Comparison of ENCODE assay signal across 1 cellular context in genomic region chr18:64276736-64277135, GRCh38.
TF ChIP-seq lines count a peak whose summit lies in the region.

No MANE protein-coding gene starts in this region.

TF ChIP-seq in GM23338, 12 proteins besides CTCF, POLR2A, EP300 and RAD21 (continued from another document):
- TF ChIP-seq, protein P1, sequence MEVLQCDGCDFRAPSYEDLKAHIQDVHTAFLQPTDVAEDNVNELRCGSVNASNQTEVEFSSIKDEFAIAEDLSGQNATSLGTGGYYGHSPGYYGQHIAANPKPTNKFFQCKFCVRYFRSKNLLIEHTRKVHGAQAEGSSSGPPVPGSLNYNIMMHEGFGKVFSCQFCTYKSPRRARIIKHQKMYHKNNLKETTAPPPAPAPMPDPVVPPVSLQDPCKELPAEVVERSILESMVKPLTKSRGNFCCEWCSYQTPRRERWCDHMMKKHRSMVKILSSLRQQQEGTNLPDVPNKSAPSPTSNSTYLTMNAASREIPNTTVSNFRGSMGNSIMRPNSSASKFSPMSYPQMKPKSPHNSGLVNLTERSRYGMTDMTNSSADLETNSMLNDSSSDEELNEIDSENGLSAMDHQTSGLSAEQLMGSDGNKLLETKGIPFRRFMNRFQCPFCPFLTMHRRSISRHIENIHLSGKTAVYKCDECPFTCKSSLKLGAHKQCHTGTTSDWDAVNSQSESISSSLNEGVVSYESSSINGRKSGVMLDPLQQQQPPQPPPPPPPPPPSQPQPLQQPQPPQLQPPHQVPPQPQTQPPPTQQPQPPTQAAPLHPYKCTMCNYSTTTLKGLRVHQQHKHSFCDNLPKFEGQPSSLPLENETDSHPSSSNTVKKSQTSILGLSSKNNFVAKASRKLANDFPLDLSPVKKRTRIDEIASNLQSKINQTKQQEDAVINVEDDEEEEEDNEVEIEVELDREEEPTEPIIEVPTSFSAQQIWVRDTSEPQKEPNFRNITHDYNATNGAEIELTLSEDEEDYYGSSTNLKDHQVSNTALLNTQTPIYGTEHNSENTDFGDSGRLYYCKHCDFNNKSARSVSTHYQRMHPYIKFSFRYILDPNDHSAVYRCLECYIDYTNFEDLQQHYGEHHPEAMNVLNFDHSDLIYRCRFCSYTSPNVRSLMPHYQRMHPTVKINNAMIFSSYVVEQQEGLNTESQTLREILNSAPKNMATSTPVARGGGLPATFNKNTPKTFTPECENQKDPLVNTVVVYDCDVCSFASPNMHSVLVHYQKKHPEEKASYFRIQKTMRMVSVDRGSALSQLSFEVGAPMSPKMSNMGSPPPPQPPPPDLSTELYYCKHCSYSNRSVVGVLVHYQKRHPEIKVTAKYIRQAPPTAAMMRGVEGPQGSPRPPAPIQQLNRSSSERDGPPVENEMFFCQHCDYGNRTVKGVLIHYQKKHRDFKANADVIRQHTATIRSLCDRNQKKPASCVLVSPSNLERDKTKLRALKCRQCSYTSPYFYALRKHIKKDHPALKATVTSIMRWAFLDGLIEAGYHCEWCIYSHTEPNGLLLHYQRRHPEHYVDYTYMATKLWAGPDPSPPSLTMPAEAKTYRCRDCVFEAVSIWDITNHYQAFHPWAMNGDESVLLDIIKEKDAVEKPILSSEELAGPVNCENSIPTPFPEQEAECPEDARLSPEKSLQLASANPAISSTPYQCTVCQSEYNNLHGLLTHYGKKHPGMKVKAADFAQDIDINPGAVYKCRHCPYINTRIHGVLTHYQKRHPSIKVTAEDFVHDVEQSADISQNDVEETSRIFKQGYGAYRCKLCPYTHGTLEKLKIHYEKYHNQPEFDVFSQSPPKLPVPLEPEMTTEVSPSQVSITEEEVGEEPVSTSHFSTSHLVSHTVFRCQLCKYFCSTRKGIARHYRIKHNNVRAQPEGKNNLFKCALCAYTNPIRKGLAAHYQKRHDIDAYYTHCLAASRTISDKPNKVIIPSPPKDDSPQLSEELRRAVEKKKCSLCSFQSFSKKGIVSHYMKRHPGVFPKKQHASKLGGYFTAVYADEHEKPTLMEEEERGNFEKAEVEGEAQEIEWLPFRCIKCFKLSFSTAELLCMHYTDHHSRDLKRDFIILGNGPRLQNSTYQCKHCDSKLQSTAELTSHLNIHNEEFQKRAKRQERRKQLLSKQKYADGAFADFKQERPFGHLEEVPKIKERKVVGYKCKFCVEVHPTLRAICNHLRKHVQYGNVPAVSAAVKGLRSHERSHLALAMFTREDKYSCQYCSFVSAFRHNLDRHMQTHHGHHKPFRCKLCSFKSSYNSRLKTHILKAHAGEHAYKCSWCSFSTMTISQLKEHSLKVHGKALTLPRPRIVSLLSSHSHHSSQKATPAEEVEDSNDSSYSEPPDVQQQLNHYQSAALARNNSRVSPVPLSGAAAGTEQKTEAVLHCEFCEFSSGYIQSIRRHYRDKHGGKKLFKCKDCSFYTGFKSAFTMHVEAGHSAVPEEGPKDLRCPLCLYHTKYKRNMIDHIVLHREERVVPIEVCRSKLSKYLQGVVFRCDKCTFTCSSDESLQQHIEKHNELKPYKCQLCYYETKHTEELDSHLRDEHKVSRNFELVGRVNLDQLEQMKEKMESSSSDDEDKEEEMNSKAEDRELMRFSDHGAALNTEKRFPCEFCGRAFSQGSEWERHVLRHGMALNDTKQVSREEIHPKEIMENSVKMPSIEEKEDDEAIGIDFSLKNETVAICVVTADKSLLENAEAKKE (CRISPR knock-in tag; IDR thresholded peaks at IDR 0.05): no peak
- TF ChIP-seq REST (IDR thresholded peaks at IDR 0.05; ENCODE audit: unreplicated experiment) (no peak), ZNF331 (CRISPR knock-in tag; IDR thresholded peaks at IDR 0.05; ENCODE audit: low read depth) (no peak), ZNF114 (CRISPR knock-in tag; IDR thresholded peaks at IDR 0.05) (no peak), CREB1 (CRISPR knock-in tag; IDR thresholded peaks at IDR 0.05; ENCODE audit: low read depth) (no peak), STAT1 (IDR thresholded peaks at IDR 0.05; ENCODE audit: unreplicated experiment) (no peak), NANOG (IDR thresholded peaks at IDR 0.05; ENCODE audit: borderline replicate concordance) (no peak), POLR2AphosphoS5 (IDR thresholded peaks at IDR 0.05; ENCODE audit: low read depth) (no peak)
- TF ChIP-seq, protein P2, sequence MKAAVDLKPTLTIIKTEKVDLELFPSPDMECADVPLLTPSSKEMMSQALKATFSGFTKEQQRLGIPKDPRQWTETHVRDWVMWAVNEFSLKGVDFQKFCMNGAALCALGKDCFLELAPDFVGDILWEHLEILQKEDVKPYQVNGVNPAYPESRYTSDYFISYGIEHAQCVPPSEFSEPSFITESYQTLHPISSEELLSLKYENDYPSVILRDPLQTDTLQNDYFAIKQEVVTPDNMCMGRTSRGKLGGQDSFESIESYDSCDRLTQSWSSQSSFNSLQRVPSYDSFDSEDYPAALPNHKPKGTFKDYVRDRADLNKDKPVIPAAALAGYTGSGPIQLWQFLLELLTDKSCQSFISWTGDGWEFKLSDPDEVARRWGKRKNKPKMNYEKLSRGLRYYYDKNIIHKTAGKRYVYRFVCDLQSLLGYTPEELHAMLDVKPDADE (IDR thresholded peaks at IDR 0.05): no peak
TF ChIP-seq in GM23338: peak in this region for 0.
